ENCODE assay signal across 31 cellular contexts in genomic region chr16:13305019-13305755, GRCh38.
DNase-seq lines count a peak whose midpoint lies in the region; ATAC-seq and TF ChIP-seq lines count a peak whose summit lies in the region.
"Had no signal": no experiment of that assay in that cellular context is flagged by ENCODE, and none has a peak within 500 bp of the region (broad histone marks: within the 10 kb centered on the region; RNA-seq: fewer than 3 reads in every experiment).

No MANE protein-coding gene starts in this region.

- no peak overlapping the region for H2BK15ac ChIP-seq in mesenchymal stem cell (ENCODE audit: low read depth, poor library complexity, severe bottlenecking)

- H3K4me3 Mint-ChIP-seq in GM23338: no peak overlapping the region
- H3K4me3 Mint-ChIP-seq: activated B cell treated with CpG ODN at 0.5 μM for 24 hours; activated CD8-positive, alpha-beta memory T cell treated with anti-CD3 and anti-CD28 coated beads, Interleukin-2, amount 10 ng/mL, durations not matched to agents 7 days and 5 days; CD4-positive, alpha-beta T cell; H9; nephron; stimulated activated naive B cell treated with anti-CD40 and anti-IgM and Interleukin-4, amounts not matched to agents 10 μg/mL and 1 μg/mL and 100 μg/mL, for 72 hours; T-helper 1 cell treated with Interleukin-12 subunit alpha and Interleukin-12 subunit beta and Interleukin-4 antibody, amounts not matched to agents 30 μg/mL and 1 μg/mL, for 36 hours had no signal

- H3K79me1 ChIP-seq in mesenchymal stem cell (replicated peaks; ENCODE audit: low read length, poor library complexity, severe bottlenecking): no peaks in the 10 kb centered on the region

- H3F3A ChIP-seq in GM23338 (replicated peaks; ENCODE audit: low read depth): no peaks in the 10 kb centered on the region

- H3K27me3 Mint-ChIP-seq in GM23338 (ENCODE audit: insufficient read depth, low read depth, poor library complexity): no peaks in the 10 kb centered on the region
- H3K27me3 Mint-ChIP-seq: activated CD8-positive, alpha-beta memory T cell treated with anti-CD3 and anti-CD28 coated beads, Interleukin-2, amount 10 ng/mL, durations not matched to agents 7 days and 5 days; CD4-positive, alpha-beta T cell had no signal

- H3K4me1 Mint-ChIP-seq in GM23338: peaks cover 10% of the 10 kb centered on the region; the same call in 2 of the 3 replicates
- H3K4me1 Mint-ChIP-seq: activated B cell treated with CpG ODN at 0.5 μM for 24 hours; activated CD8-positive, alpha-beta memory T cell treated with anti-CD3 and anti-CD28 coated beads, Interleukin-2, amount 10 ng/mL, durations not matched to agents 7 days and 5 days; nephron; stimulated activated naive B cell treated with anti-CD40 and anti-IgM and Interleukin-4, amounts not matched to agents 10 μg/mL and 1 μg/mL and 100 μg/mL, for 72 hours had no signal

- no peak overlapping the region for H3K18ac ChIP-seq in mesenchymal stem cell (ENCODE audit: low read depth in 1 of 2, low read length in 2 of 2)

- ATAC-seq in GM23338 (peak; percentile 52), RWPE2 (ENCODE audit: low read depth) (no peak), lower lobe of right lung (no peak), GM19324 (IDR thresholded peaks at IDR 0.05; ENCODE audit: low FRiP score, unreplicated experiment) (no peak), GM18909 (IDR thresholded peaks at IDR 0.05; ENCODE audit: poor library complexity, unreplicated experiment) (no peak)
- ATAC-seq: activated CD8-positive, alpha-beta memory T cell treated with anti-CD3 and anti-CD28 coated beads, Interleukin-2, amount 10 ng/mL, durations not matched to agents 7 days and 5 days; esophagus mucosa; foreskin keratinocyte; heart left ventricle; Right ventricle myocardium inferior; stimulated activated naive B cell treated with anti-CD40 and anti-IgM and Interleukin-4, amounts not matched to agents 10 μg/mL and 1 μg/mL and 100 μg/mL, for 72 hours had no signal

- H3K9me3 ChIP-seq in RWPE2 (ENCODE audit: severe bottlenecking) (no peaks in the 10 kb centered on the region), mesenchymal stem cell (ENCODE audit: control insufficient read depth, low read length) (no peaks in the 10 kb centered on the region), lower lobe of right lung (no peaks in the 10 kb centered on the region)
- H3K9me3 ChIP-seq: heart left ventricle, SK-N-SH, upper lobe of left lung had no signal

- no peak overlapping the region for H4K91ac ChIP-seq in mesenchymal stem cell (ENCODE audit: low read length)

- H3K4ac ChIP-seq in mesenchymal stem cell (ENCODE audit: low read depth in 1 of 2, low read length in 2 of 2): no peak overlapping the region

- H4K8ac ChIP-seq in mesenchymal stem cell (ENCODE audit: low read length): no peak overlapping the region

- no peak overlapping the region for H2AFZ ChIP-seq in GM23338
- no peak overlapping the region for H2AFZ ChIP-seq in mesenchymal stem cell (ENCODE audit: low read depth, low read length)

- intact Hi-C loops in lower lobe of right lung (cut with DNase I): no loop called here

- no peaks in the 10 kb centered on the region for H3K27me3 ChIP-seq in GM23338 (ENCODE audit: insufficient read depth)
- H3K27me3 ChIP-seq in RWPE2 (ENCODE audit: insufficient read depth, poor library complexity, severe bottlenecking): no peaks in the 10 kb centered on the region
- peaks cover 0 to 3% of the 10 kb centered on the region in 2 experiments for H3K27me3 ChIP-seq in mesenchymal stem cell (ENCODE audit: control insufficient read depth in 1 of 2, insufficient read depth in 1 of 2, low read length in 2 of 2)
- no peaks in the 10 kb centered on the region for H3K27me3 ChIP-seq in lower lobe of right lung (ENCODE audit: low read depth)
- H3K27me3 ChIP-seq: foreskin keratinocyte, heart left ventricle, upper lobe of left lung had no signal

- H3K4me3 ChIP-seq in GM23338 (no peak overlapping the region), RWPE2 (ENCODE audit: severe bottlenecking) (no peak overlapping the region), mesenchymal stem cell (ENCODE audit: insufficient read depth in 1 of 2, low read depth in 1 of 2, low read length in 2 of 2) (no peak overlapping the region), lower lobe of right lung (no peak overlapping the region)
- H3K4me3 ChIP-seq: heart left ventricle, upper lobe of left lung had no signal

- no peaks in the 10 kb centered on the region for H3K4me1 ChIP-seq in GM23338 (ENCODE audit: insufficient read depth)
- H3K4me1 ChIP-seq in RWPE2 (ENCODE audit: insufficient read depth, poor library complexity, severe bottlenecking): peaks cover 19% of the 10 kb centered on the region
- H3K4me1 ChIP-seq in mesenchymal stem cell (ENCODE audit: control insufficient read depth, insufficient read depth, low read depth, low read length): peaks cover 5% of the 10 kb centered on the region
- H3K4me1 ChIP-seq in lower lobe of right lung: no peaks in the 10 kb centered on the region
- H3K4me1 ChIP-seq: heart left ventricle, upper lobe of left lung had no signal

- 77% methylated on average over 5 of the region's 8 CpGs for WGBS in mesenchymal stem cell

- H2BK5ac ChIP-seq in mesenchymal stem cell (ENCODE audit: low read depth, low read length, poor library complexity, severe bottlenecking): no peak overlapping the region

- H3K79me2 ChIP-seq in GM23338 (replicated peaks; ENCODE audit: insufficient read depth): no peaks in the 10 kb centered on the region

- H3K4me2 ChIP-seq in GM23338: no peak overlapping the region
- H3K4me2 ChIP-seq in mesenchymal stem cell (ENCODE audit: low read length, poor library complexity, severe bottlenecking): no peak overlapping the region
- H3K4me2 ChIP-seq: SK-N-SH had no signal

- H3K27ac ChIP-seq in GM23338 (ENCODE audit: low read depth) (no peak overlapping the region), RWPE2 (ENCODE audit: poor library complexity, severe bottlenecking) (peak overlapping the region; percentile 97), mesenchymal stem cell (ENCODE audit: low read length, poor library complexity, severe bottlenecking) (no peak overlapping the region), lower lobe of right lung (no peak overlapping the region)
- H3K27ac ChIP-seq: foreskin keratinocyte, heart left ventricle, upper lobe of left lung had no signal

- no peaks in the 10 kb centered on the region for H3K36me3 Mint-ChIP-seq in GM23338 (ENCODE audit: low read depth)
- H3K36me3 Mint-ChIP-seq: activated CD8-positive, alpha-beta memory T cell treated with anti-CD3 and anti-CD28 coated beads, Interleukin-2, amount 10 ng/mL, durations not matched to agents 7 days and 5 days; stimulated activated naive B cell treated with anti-CD40 and anti-IgM and Interleukin-4, amounts not matched to agents 10 μg/mL and 1 μg/mL and 100 μg/mL, for 72 hours had no signal

- no peaks in the 10 kb centered on the region for H3K36me3 ChIP-seq in GM23338 (ENCODE audit: insufficient read depth)
- H3K36me3 ChIP-seq in RWPE2 (ENCODE audit: low read depth): no peaks in the 10 kb centered on the region
- no peaks in the 10 kb centered on the region for H3K36me3 ChIP-seq in mesenchymal stem cell (ENCODE audit: control insufficient read depth in 1 of 2, insufficient read depth in 2 of 2, low read depth in 1 of 2, low read length in 2 of 2)
- H3K36me3 ChIP-seq in lower lobe of right lung: no peaks in the 10 kb centered on the region
- H3K36me3 ChIP-seq: heart left ventricle, upper lobe of left lung had no signal

- H3K23ac ChIP-seq in mesenchymal stem cell (ENCODE audit: low read length in 2 of 2): no peak overlapping the region

- H3K14ac ChIP-seq in mesenchymal stem cell (ENCODE audit: low read length in 2 of 2): no peak overlapping the region

- H4K20me1 ChIP-seq in GM23338 (replicated peaks; ENCODE audit: insufficient read depth): no peaks in the 10 kb centered on the region

- H2BK120ac ChIP-seq in mesenchymal stem cell (ENCODE audit: low read depth, low read length): no peak overlapping the region

- TF ChIP-seq CTCF in GM23338 (conservative IDR thresholded peaks at IDR 0.05; ENCODE audit: low read depth in 2 of 2) (no peak), RWPE2 (IDR thresholded peaks at IDR 0.05; ENCODE audit: poor library complexity, severe bottlenecking) (no peak), lower lobe of right lung (IDR thresholded peaks at IDR 0.05) (no peak)

- peak; percentile 26 for DNase-seq in A172 (ENCODE audit: low spot score)
- DNase-seq in GM23338 (ENCODE audit: low spot score): no peak
- no peak for DNase-seq in RWPE2 (ENCODE audit: low spot score)
- DNase-seq in mesenchymal stem cell: no peak
- no peak for DNase-seq in lower lobe of right lung
- DNase-seq in HT-29 (ENCODE audit: low spot score): no peak
- DNase-seq: activated B cell treated with CpG ODN at 0.5 μM for 24 hours; activated CD4-positive, alpha-beta T cell treated with anti-CD3 and anti-CD28 coated beads, Interleukin-2, amount 50 U/mL, for 1 hour; activated CD8-positive, alpha-beta memory T cell treated with anti-CD3 and anti-CD28 coated beads, Interleukin-2, amount 10 ng/mL, durations not matched to agents 7 days and 5 days; activated gamma-delta T cell treated with Interleukin-2 at 50 U/mL for 16 hours; activated T-cell treated with anti-CD3 and anti-CD28 coated beads, Interleukin-2, amount 50 U/mL, for 48 hours; AML-193; caudate nucleus; CD4-positive, alpha-beta T cell; DMS79 treated with DMSO at 0.1 percent for 48 hours; GDM1; H9; heart left ventricle; NCI-H1092; NCI-H1694; OCI-M1; SK-N-SH; stimulated activated naive B cell treated with anti-CD40 and anti-IgM and Interleukin-4, amounts not matched to agents 10 μg/mL and 1 μg/mL and 100 μg/mL, for 72 hours; upper lobe of left lung had no signal

- peak overlapping the region; percentile 71 for H2AK5ac ChIP-seq in mesenchymal stem cell (ENCODE audit: low read length, severe bottlenecking)

- no peaks in the 10 kb centered on the region for H3K9me3 Mint-ChIP-seq in GM23338
- H3K9me3 Mint-ChIP-seq: H9, nephron had no signal

- H3K27ac Mint-ChIP-seq in GM23338: no peak overlapping the region
- H3K27ac Mint-ChIP-seq: activated B cell treated with CpG ODN at 0.5 μM for 24 hours; activated CD8-positive, alpha-beta memory T cell treated with anti-CD3 and anti-CD28 coated beads, Interleukin-2, amount 10 ng/mL, durations not matched to agents 7 days and 5 days; CD4-positive, alpha-beta T cell; H9; nephron; stimulated activated naive B cell treated with anti-CD40 and anti-IgM and Interleukin-4, amounts not matched to agents 10 μg/mL and 1 μg/mL and 100 μg/mL, for 72 hours; T-helper 1 cell treated with Interleukin-12 subunit alpha and Interleukin-12 subunit beta and Interleukin-4 antibody, amounts not matched to agents 30 μg/mL and 1 μg/mL, for 36 hours had no signal

- no peak overlapping the region for H2BK12ac ChIP-seq in mesenchymal stem cell (ENCODE audit: low read length in 2 of 2)

- no peak overlapping the region for H3K9ac ChIP-seq in mesenchymal stem cell (ENCODE audit: low read length)
- H3K9ac ChIP-seq: SK-N-SH had no signal

- no peaks in the 10 kb centered on the region for H3K9me2 ChIP-seq in GM23338 (ENCODE audit: insufficient read depth)
- H3K9me2 ChIP-seq: SK-N-SH had no signal

TF ChIP-seq in GM23338, 12 proteins besides CTCF, POLR2A, EP300 and RAD21 (continues in another document):
- TF ChIP-seq NANOG (IDR thresholded peaks at IDR 0.05; ENCODE audit: borderline replicate concordance): no peak
- TF ChIP-seq STAT1 (IDR thresholded peaks at IDR 0.05; ENCODE audit: unreplicated experiment): no peak
